ENCODE assay signal across 8 cellular contexts in genomic region chr7:44986218-44987053, GRCh38. TPM values are rescaled to one million over a fixed set of nuclear protein-coding genes. Genes with fewer than 3 reads are reported as not detected.
DNase-seq lines count a peak whose midpoint lies in the region; ATAC-seq and TF ChIP-seq lines count a peak whose summit lies in the region.

No MANE protein-coding gene starts in this region.

- TF ChIP-seq CTCF in OCI-LY3 (IDR thresholded peaks at IDR 0.05; ENCODE audit: low read depth, low read length) (no peak), epithelial cell of proximal tubule (conservative IDR thresholded peaks at IDR 0.05; ENCODE audit: low read depth, low read length) (no peak)

- in situ Hi-C loops in Caki2 (cut with HindIII; ENCODE audit: low pct_unique_long_range_greater_than_20kb, low sequenced_read_pairs) = no loop called here

- H3K9me3 ChIP-seq in OCI-LY3 (ENCODE audit: insufficient read depth, low read length) = no peaks in the 10 kb centered on the region

- peak overlapping the region; percentile 92 for H3K4me2 ChIP-seq in OCI-LY3 (ENCODE audit: low read length)

- H3K79me2 ChIP-seq in OCI-LY3 (ENCODE audit: low read length) = peaks cover 42% of the 10 kb centered on the region

- peaks cover 26% of the 10 kb centered on the region for H4K20me1 ChIP-seq in OCI-LY3 (ENCODE audit: insufficient read depth, low read length)

- H3K36me3 ChIP-seq in OCI-LY3 (replicated peaks; ENCODE audit: low read depth, low read length) = peaks cover 42% of the 10 kb centered on the region

- ATAC-seq in GM21390 (IDR thresholded peaks at IDR 0.05; ENCODE audit: unreplicated experiment) = peak; percentile 95

- peaks cover 38% of the 10 kb centered on the region for H3K4me1 ChIP-seq in OCI-LY3 (ENCODE audit: low read length)

- peak overlapping the region; percentile 97 for H3K9ac ChIP-seq in OCI-LY3 (ENCODE audit: low read length)

- H3K4me3 ChIP-seq in OCI-LY3 (ENCODE audit: low read length) (peak overlapping the region; percentile 90), epithelial cell of proximal tubule (ENCODE audit: low read depth, low read length) (peak overlapping the region; percentile 73)

- DNase-seq in Caki2 (ENCODE audit: low read depth) = peak; percentile 93
- peak; percentile 7 to 93 (median 84) for DNase-seq in HUDEP-2 (lab: John Stamatoyannopoulos, UW; ENCODE audit: unreplicated experiment in 76 of 76)
- peak; percentile 95 for DNase-seq in activated T-cell treated with anti-CD3 and anti-CD28 coated beads for 4 hours
- peak; percentile 60 for DNase-seq in epithelial cell of proximal tubule (ENCODE audit: low read depth)
- peak; percentile 94 for DNase-seq in mucosa of gallbladder (ENCODE audit: low spot score)
- DNase-seq in stimulated activated CD8-positive, alpha-beta memory T cell treated with anti-CD3 and anti-CD28 coated beads, Interleukin-4, amount 100 ng/mL, for 24 hours (ENCODE audit: low read depth) = peak; percentile 94

- no peaks in the 10 kb centered on the region for H3K27me3 ChIP-seq in OCI-LY3 (ENCODE audit: low read depth, low read length)

- H2AFZ ChIP-seq in OCI-LY3 (ENCODE audit: low read depth, low read length) = peak overlapping the region; percentile 85; the same call in 1 of the 2 replicates

- H3K27ac ChIP-seq in OCI-LY3 (ENCODE audit: low read length) = peak overlapping the region; percentile 64

RNA-seq across cellular contexts. Expression of gene MYO1G, which starts 7.6 kb away (rescaled TPM):
- not detected in 2 replicates for total RNA-seq in Caki2 (2014; rRNA removed; shearing (Covaris generic); ENCODE audit: low replicate concordance)
- under 0.01 TPM in 1 of 2 replicates, not detected in the other for total RNA-seq in epithelial cell of proximal tubule
- 6.0 TPM for total RNA-seq in mucosa of gallbladder

RNA-seq across cellular contexts. Expression of gene CCM2, which starts 13.6 kb away (rescaled TPM):
- 74.6 and 81.5 TPM in 2 replicates for total RNA-seq in Caki2 (2014; rRNA removed; shearing (Covaris generic); ENCODE audit: low replicate concordance)
- 49.2 and 60.1 TPM in 2 replicates for total RNA-seq in epithelial cell of proximal tubule
- total RNA-seq in mucosa of gallbladder = 36.4 TPM

Comparison
In these comparisons a context has a peak if more than half of its experiments do, and no peak if none do; other contexts are left out.
1. Peak in every context shown above with its lines: DNase-seq, ATAC-seq, H3K4me3 ChIP-seq and H3K27ac ChIP-seq.